8 cellular contexts compared by ENCODE assay signal in genomic region chr12:13195848-13196301, GRCh38. TPM values are rescaled to one million over a fixed set of nuclear protein-coding genes. Genes with fewer than 3 reads are reported as not detected.
DNase-seq lines count a peak whose midpoint lies in the region; ATAC-seq and TF ChIP-seq lines count a peak whose summit lies in the region.

No MANE protein-coding gene starts in this region.

- H3K4me1 Mint-ChIP-seq in activated CD4-positive, alpha-beta T cell treated with anti-CD3 and anti-CD28 coated beads, Interleukin-2, amount 10 ng/mL, durations not matched to agents 24 days and 14 days: peaks cover 27% of the 10 kb centered on the region
- peaks cover 44% of the 10 kb centered on the region for H3K4me1 Mint-ChIP-seq in type B pancreatic cell (ENCODE audit: unreplicated experiment)

- H3K27me3 ChIP-seq in brain microvascular endothelial cell (replicated peaks) (no peaks in the 10 kb centered on the region), lung (ENCODE audit: control insufficient read depth, insufficient read depth) (no peaks in the 10 kb centered on the region)

- H3K27ac ChIP-seq in brain microvascular endothelial cell (peak overlapping the region; percentile 91), lung (ENCODE audit: low read depth in 1 of 2, low read length in 1 of 2) (peak overlapping the region; percentile 56 to 88)

- H3K36me3 ChIP-seq in brain microvascular endothelial cell (replicated peaks): no peaks in the 10 kb centered on the region
- H3K36me3 ChIP-seq in lung (ENCODE audit: control insufficient read depth in 2 of 2, insufficient read depth in 2 of 2, low read length in 2 of 2): no peaks in the 10 kb centered on the region

- H3K4me1 ChIP-seq in lung (ENCODE audit: control insufficient read depth in 2 of 2, insufficient read depth in 2 of 2, low read length in 2 of 2): peaks cover 8 to 17% of the 10 kb centered on the region in 2 donors

- no peak for TF ChIP-seq CTCF in brain microvascular endothelial cell (IDR thresholded peaks at IDR 0.05; ENCODE audit: low read depth, low read length, missing control alignments)
- no peak for TF ChIP-seq CTCF in lung (IDR thresholded peaks at IDR 0.05; ENCODE audit: control extremely low read depth, extremely low read depth)
- no peak for TF ChIP-seq CTCF in type B pancreatic cell (conservative IDR thresholded peaks at IDR 0.05)

- H3K4me3 ChIP-seq in brain microvascular endothelial cell (ENCODE audit: low read depth, low read length) (no peak overlapping the region), lung (no peak overlapping the region)

- intact Hi-C loops in activated CD4-positive, alpha-beta T cell treated with anti-CD3 and anti-CD28 coated beads, Interleukin-2, amount 10 ng/mL, durations not matched to agents 24 days and 14 days (cut with micrococcal nuclease): loop anchor here (1.0 to 2.0 kb wide), 7 partner anchors 10 to 297 kb away; partner anchors contain the start of gene HEBP1

- no peaks in the 10 kb centered on the region for H3K9me3 Mint-ChIP-seq in activated CD4-positive, alpha-beta T cell treated with anti-CD3 and anti-CD28 coated beads, Interleukin-2, amount 10 ng/mL, durations not matched to agents 24 days and 14 days
- peaks cover 5% of the 10 kb centered on the region for H3K9me3 Mint-ChIP-seq in type B pancreatic cell

- peaks cover 22% of the 10 kb centered on the region for H3K27me3 Mint-ChIP-seq in activated CD4-positive, alpha-beta T cell treated with anti-CD3 and anti-CD28 coated beads, Interleukin-2, amount 10 ng/mL, durations not matched to agents 24 days and 14 days
- no peaks in the 10 kb centered on the region for H3K27me3 Mint-ChIP-seq in type B pancreatic cell

- ATAC-seq in lung (ENCODE audit: insufficient read depth, low FRiP score) (no peak), GM19452 (IDR thresholded peaks at IDR 0.05; ENCODE audit: unreplicated experiment) (no peak)

- DNase-seq in activated CD4-positive, alpha-beta T cell treated with anti-CD3 and anti-CD28 coated beads, Interleukin-2, amount 10 ng/mL, durations not matched to agents 24 days and 14 days: no peak
- no peak for DNase-seq in activated CD4-positive, alpha-beta T cell treated with anti-CD3 and anti-CD28 coated beads for 1 hour
- DNase-seq in brain microvascular endothelial cell: no peak
- no peak for DNase-seq in lung (ENCODE audit: low spot score)
- DNase-seq in type B pancreatic cell (ENCODE audit: extremely low spot score, unreplicated experiment): no peak
- no peak for DNase-seq in glomerular visceral epithelial cell (ENCODE audit: extremely low spot score)
- DNase-seq in GM19238 (ENCODE audit: insufficient read length, low spot score): no peak

- peak overlapping the region; percentile 81 for H3K4me3 Mint-ChIP-seq in activated CD4-positive, alpha-beta T cell treated with anti-CD3 and anti-CD28 coated beads, Interleukin-2, amount 10 ng/mL, durations not matched to agents 24 days and 14 days
- H3K4me3 Mint-ChIP-seq in type B pancreatic cell: peak overlapping the region; percentile 88

- H3K9me3 ChIP-seq in lung (ENCODE audit: control insufficient read depth in 2 of 2, insufficient read depth in 1 of 2, low read length in 1 of 2): no peaks in the 10 kb centered on the region

- H3K36me3 Mint-ChIP-seq in activated CD4-positive, alpha-beta T cell treated with anti-CD3 and anti-CD28 coated beads, Interleukin-2, amount 10 ng/mL, durations not matched to agents 24 days and 14 days (ENCODE audit: low read depth): no peaks in the 10 kb centered on the region
- peaks cover 23% of the 10 kb centered on the region for H3K36me3 Mint-ChIP-seq in type B pancreatic cell

- in situ Hi-C loops in brain microvascular endothelial cell (cut with HindIII; ENCODE audit: low pct_ligation_motif_present, low sequenced_read_pairs): no loop called here

- 35 to 53% methylated on average over 2 of the region's 2 CpGs for WGBS in lung, 2 donors

- peak overlapping the region; percentile 86 for H3K27ac Mint-ChIP-seq in activated CD4-positive, alpha-beta T cell treated with anti-CD3 and anti-CD28 coated beads, Interleukin-2, amount 10 ng/mL, durations not matched to agents 24 days and 14 days
- peak overlapping the region; percentile 99 for H3K27ac Mint-ChIP-seq in type B pancreatic cell

RNA-seq across cellular contexts. Expression of gene EMP1, which starts 0.7 kb away (rescaled TPM):
- 22.2 and 26.4 TPM in 2 replicates for total RNA-seq in activated CD4-positive, alpha-beta T cell treated with anti-CD3 and anti-CD28 coated beads, Interleukin-2, amount 10 ng/mL, durations not matched to agents 24 days and 14 days
- total RNA-seq in lung (100 to 1,000 TPM in 1 of 2 donors, 10 to 100 TPM in 1; 67.5 to 348 TPM), type B pancreatic cell (ENCODE audit: low replicate concordance) (340 and 2,561 TPM in 2 replicates)
- 100 to 1,000 TPM in 1 of 2 donors, 10 to 100 TPM in 1; 91.7 to 243 TPM for polyA plus RNA-seq in lung
